Comparison of ENCODE assay signal across 1 cellular context in the genomic region with DNA sequence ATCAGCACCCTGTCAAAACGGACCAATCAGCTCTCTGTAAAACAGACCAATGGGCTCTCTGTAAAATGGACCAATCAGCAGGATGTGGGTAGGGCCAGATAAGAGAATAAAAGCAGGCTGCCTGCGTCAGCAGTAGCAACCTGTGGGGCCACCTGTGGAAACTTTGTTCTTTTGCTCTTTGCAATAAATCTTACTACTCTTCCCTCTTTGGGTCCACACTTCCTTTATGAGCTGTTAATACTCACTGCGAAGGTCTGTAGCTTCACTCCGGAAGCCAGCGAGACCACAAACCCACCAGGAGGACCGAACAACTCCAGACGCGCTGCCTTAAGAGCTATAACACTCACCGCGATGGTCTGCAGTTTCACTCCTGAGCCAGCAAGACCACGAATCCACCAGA.
A peak's percentile ranks its signal among the peaks of the same experiment; 100 is the strongest.
TF ChIP-seq lines count a peak whose summit lies in the region.

No MANE protein-coding gene starts in this region.

TF ChIP-seq in GM12878, 131 proteins besides CTCF, POLR2A, EP300 and RAD21:
- TF ChIP-seq RUNX3 (IDR thresholded peaks at IDR 0.05; ENCODE audit: low read length), result peak; percentile 48; the same call in 1 of the 2 replicates
